Comparison of ENCODE assay signal across 18 cellular contexts in the genomic region with DNA sequence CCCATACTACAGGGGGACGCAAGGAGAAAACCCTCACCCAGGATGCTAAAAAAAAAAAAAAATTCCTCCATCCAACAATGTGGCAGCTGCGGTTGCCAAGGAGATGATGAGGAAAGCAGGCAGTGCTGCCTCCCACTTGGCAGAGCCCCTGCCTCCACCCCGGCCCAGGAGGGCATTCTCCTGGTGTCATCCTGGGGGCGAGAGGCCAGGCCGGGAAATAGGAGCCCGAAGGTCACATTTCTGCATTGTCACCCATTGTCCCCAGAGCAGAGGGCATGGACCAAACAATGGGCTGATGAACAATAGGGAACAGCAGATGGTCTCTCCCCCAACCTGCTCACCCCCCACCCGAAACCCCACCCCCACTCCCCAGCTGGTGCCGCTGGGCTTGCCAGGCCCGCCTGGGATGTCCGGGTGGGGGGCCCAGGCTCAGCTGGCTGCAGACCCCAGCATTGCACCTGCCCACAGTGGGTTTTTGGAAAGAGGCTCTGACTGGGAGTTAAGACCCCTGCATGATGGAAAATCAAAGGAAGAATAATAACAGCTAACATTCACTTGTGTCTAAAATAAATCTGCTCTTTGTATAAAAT. TPM values are rescaled to one million over a fixed set of nuclear protein-coding genes. Genes with fewer than 3 reads are reported as not detected.
A peak's percentile ranks its signal among the peaks of the same experiment; 100 is the strongest.
DNase-seq lines count a peak whose midpoint lies in the region; ATAC-seq and TF ChIP-seq lines count a peak whose summit lies in the region.
"Had no signal": no experiment of that assay in that cellular context is flagged by ENCODE, and none has a peak within 500 bp of the region (broad histone marks: within the 10 kb centered on the region; RNA-seq: fewer than 3 reads in every experiment).

No MANE protein-coding gene starts in this region.

- H3K36me3 ChIP-seq in stomach (no peaks in the 10 kb centered on the region), esophagus muscularis mucosa (no peaks in the 10 kb centered on the region)
- H3K36me3 ChIP-seq: brain microvascular endothelial cell, heart right ventricle, suprapubic skin had no signal

- H3K4me1 ChIP-seq in stomach = no peaks in the 10 kb centered on the region
- H3K4me1 ChIP-seq in esophagus muscularis mucosa = no peaks in the 10 kb centered on the region
- H3K4me1 ChIP-seq: heart right ventricle, suprapubic skin had no signal

- TF ChIP-seq EP300 in stomach (IDR thresholded peaks at IDR 0.05) (no peak), esophagus muscularis mucosa (IDR thresholded peaks at IDR 0.05) (no peak)

- TF ChIP-seq POLR2A in stomach (IDR thresholded peaks at IDR 0.05) = no peak
- TF ChIP-seq POLR2A in esophagus muscularis mucosa (IDR thresholded peaks at IDR 0.05; ENCODE audit: low read depth) = no peak

- H3K27me3 ChIP-seq in stomach (peaks cover 0 to 62% (median 11%) of the 10 kb centered on the region in 3 donors), esophagus muscularis mucosa (peaks cover 0 to 60% (median 7%) of the 10 kb centered on the region in 4 donors)
- H3K27me3 ChIP-seq: brain microvascular endothelial cell had no signal

- intact Hi-C loops in stomach (cut with DNase I; ENCODE audit: low total_unique reads) (no loop called here), esophagus muscularis mucosa (cut with DNase I) (no loop called here)

- H3K4me3 ChIP-seq in stomach = no peak overlapping the region
- H3K4me3 ChIP-seq in esophagus muscularis mucosa = no peak overlapping the region
- H3K4me3 ChIP-seq: heart right ventricle, suprapubic skin had no signal

- ATAC-seq in GM19395 (IDR thresholded peaks at IDR 0.05; ENCODE audit: unreplicated experiment) = no peak
- ATAC-seq: heart right ventricle had no signal

- no peaks in the 10 kb centered on the region for H3K9me3 ChIP-seq in stomach
- no peaks in the 10 kb centered on the region for H3K9me3 ChIP-seq in esophagus muscularis mucosa
- H3K9me3 ChIP-seq: heart right ventricle, suprapubic skin had no signal

- 25 to 40% (median 29%) methylated on average over 9 to 10 of the region's 10 CpGs for WGBS in stomach, 5 donors
- WGBS in esophagus muscularis mucosa = 42% methylated on average over 5 of the region's 10 CpGs

- TF ChIP-seq CTCF in stomach (IDR thresholded peaks at IDR 0.05) (no peak), esophagus muscularis mucosa (IDR thresholded peaks at IDR 0.05) (no peak)

- DNase-seq in NCI-H1694 (lab: John Stamatoyannopoulos, UW) (peak; percentile 54), anterior cingulate cortex (lab: John Stamatoyannopoulos, UW) (peak in 38 of 58 donors; percentile 23 to 85 (median 50)), iPS-NIHi11 (ENCODE audit: low spot score) (peak; percentile 61), putamen (ENCODE audit: low spot score) (peak; percentile 80), stomach (no peak), esophagus muscularis mucosa (ENCODE audit: extremely low spot score) (no peak)
- DNase-seq: activated CD4-positive, alpha-beta memory T cell treated with anti-CD3 and anti-CD28 coated beads for 36 hours; activated T-cell treated with anti-CD3 and anti-CD28 coated beads, Interleukin-2, amount 50 U/mL, for 1 hour; AML-193; brain microvascular endothelial cell; dermis blood vessel endothelial cell; GDM1; heart right ventricle; MV-4-11; NCI-H2081; stimulated activated CD4-positive, alpha-beta T cell treated with anti-CD3 and anti-CD28 coated beads, Interleukin-2, amount 100 ng/mL, for 48 hours had no signal

- no peak overlapping the region for H3K27ac ChIP-seq in stomach
- no peak overlapping the region for H3K27ac ChIP-seq in esophagus muscularis mucosa (replicated peaks in 1 of 4)
- H3K27ac ChIP-seq: brain microvascular endothelial cell, heart right ventricle, suprapubic skin had no signal

RNA-seq across cellular contexts. Expression of a gene that starts 37.3 kb away (rescaled TPM):
- 100 to 1,000 TPM in 1 of 5 donors, 10 to 100 TPM in 3, 1 to 10 TPM in 1; 8.2 to 195 (median 13.0) TPM for total RNA-seq in stomach
- 10 to 100 TPM; 11.0 to 20.2 (median 11.3) TPM for polyA plus RNA-seq in stomach
- 10 to 100 TPM; 22.2 to 31.1 (median 25.6) TPM for total RNA-seq in esophagus muscularis mucosa

RNA-seq across cellular contexts. Expression of a gene that starts 59.2 kb away (rescaled TPM):
- total RNA-seq in stomach (10 to 100 TPM in 4 of 5 donors, 1 to 10 TPM in 1; 4.0 to 53.1 (median 16.7) TPM), esophagus muscularis mucosa (10 to 100 TPM; 24.5 to 71.3 (median 42.7) TPM)
- 1 to 10 TPM; 3.7 to 9.8 (median 8.2) TPM for polyA plus RNA-seq in stomach

Comparison
In these comparisons a context has a peak if more than half of its experiments do, and no peak if none do; other contexts are left out.
1. DNase-seq: peak in NCI-H1694 (single experiment), anterior cingulate cortex (38 of 58), iPS-NIHi11 (single experiment) and putamen (single experiment); none in stomach (single experiment) and esophagus muscularis mucosa (single experiment).